In genomic region chr18:33839452-33840225, GRCh38 we compare ENCODE assay signal across 8 cellular contexts.
DNase-seq lines count a peak whose midpoint lies in the region; TF ChIP-seq lines count a peak whose summit lies in the region.

No MANE protein-coding gene starts in this region.

- H3K4me3 ChIP-seq in retinal pigment epithelial cell (ENCODE audit: low read length), result no peak overlapping the region

- peak; percentile 55 for TF ChIP-seq CTCF in GM20000 (IDR thresholded peaks at IDR 0.05; ENCODE audit: extremely low read depth, missing control alignments)
- TF ChIP-seq CTCF in retinal pigment epithelial cell (conservative IDR thresholded peaks at IDR 0.05; ENCODE audit: low read depth, low read length), result peak; percentile 90

- DNase-seq in COLO668 (lab: John Stamatoyannopoulos, UW; ENCODE audit: unreplicated experiment) (peak; percentile 51), GM20000 (ENCODE audit: low spot score) (peak; percentile 50), LoVo (ENCODE audit: low spot score) (peak; percentile 48), SHP77 (lab: John Stamatoyannopoulos, UW) (peak; percentile 60 to 73), fibroblast of the conjunctiva (ENCODE audit: low read depth) (peak; percentile 44), retinal pigment epithelial cell (ENCODE audit: low read depth) (peak; percentile 23), islet precursor cell (no peak)
- no peak for DNase-seq in activated CD4-positive, alpha-beta T cell treated with anti-CD3 and anti-CD28 coated beads for 4 hours

Comparison
In these comparisons a context has a peak if more than half of its experiments do, and no peak if none do; other contexts are left out.
1. DNase-seq: peak in COLO668 (single experiment), GM20000 (single experiment), LoVo (single experiment), SHP77 (2 of 2), fibroblast of the conjunctiva (single experiment) and retinal pigment epithelial cell (single experiment); none in islet precursor cell (single experiment) and activated CD4-positive, alpha-beta T cell treated with anti-CD3 and anti-CD28 coated beads for 4 hours (0 of 2).